Comparison of ENCODE assay signal across 20 cellular contexts in the genomic region with DNA sequence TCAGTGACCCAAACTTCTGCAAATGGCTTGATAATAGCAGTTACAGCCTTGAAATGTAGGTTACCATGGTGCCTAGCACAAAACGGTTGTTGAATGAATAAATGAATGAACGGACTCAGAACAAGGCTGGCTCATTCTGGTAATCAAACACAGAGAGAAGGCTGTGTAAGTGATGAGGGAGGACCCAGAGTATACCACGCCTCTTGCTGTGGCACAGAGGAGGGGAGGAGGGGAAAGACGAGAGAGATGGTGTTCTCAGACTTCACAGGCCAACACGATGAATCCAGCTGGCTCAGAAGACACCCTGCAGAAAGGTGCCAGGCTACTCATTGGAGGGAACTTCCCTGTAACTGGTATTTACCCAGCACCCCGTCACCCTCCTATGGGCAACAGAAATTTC. TPM values are rescaled to one million over a fixed set of nuclear protein-coding genes. Genes with fewer than 3 reads are reported as not detected.
"Had no signal": no experiment of that assay in that cellular context is flagged by ENCODE, and none has a peak within 500 bp of the region (broad histone marks: within the 10 kb centered on the region; RNA-seq: fewer than 3 reads in every experiment).

No MANE protein-coding gene starts in this region.

- DNase-seq: activated CD4-positive, alpha-beta T cell treated with anti-CD3 and anti-CD28 coated beads, Interleukin-2, amount 50 U/mL, for 1 hour; activated CD4-positive, CD25-positive, alpha-beta regulatory T cell; activated CD8-positive, alpha-beta memory T cell treated with anti-CD3 and anti-CD28 coated beads for 24 hours; activated naive CD4-positive, alpha-beta T cell; activated naive CD8-positive, alpha-beta T cell treated with anti-CD3 and anti-CD28 coated beads, Interleukin-2, amount 10 ng/mL, durations not matched to agents 7 days and 5 days; brain microvascular endothelial cell; effector memory CD8-positive, alpha-beta T cell; left ventricle myocardium superior; mesendoderm; occipital lobe had no signal

- H3K27me3 Mint-ChIP-seq: activated naive CD8-positive, alpha-beta T cell treated with anti-CD3 and anti-CD28 coated beads, Interleukin-2, amount 10 ng/mL, durations not matched to agents 7 days and 5 days; stimulated activated naive CD8-positive, alpha-beta T cell treated with anti-CD3 and anti-CD28 coated beads, Interleukin-15, Interleukin-2, amounts not matched to agents 100 ng/mL and 50 ng/mL, for 24 hours had no signal

- H3K36me3 Mint-ChIP-seq: activated naive CD8-positive, alpha-beta T cell treated with anti-CD3 and anti-CD28 coated beads, Interleukin-2, amount 10 ng/mL, durations not matched to agents 7 days and 5 days had no signal

- H3K4me3 Mint-ChIP-seq: activated naive CD8-positive, alpha-beta T cell treated with anti-CD3 and anti-CD28 coated beads, Interleukin-2, amount 10 ng/mL, durations not matched to agents 7 days and 5 days; effector memory CD8-positive, alpha-beta T cell; nephron; stimulated activated naive CD8-positive, alpha-beta T cell treated with anti-CD3 and anti-CD28 coated beads, Interleukin-15, Interleukin-2, amounts not matched to agents 100 ng/mL and 50 ng/mL, for 24 hours; T-helper 2 cell treated with Interferon-gamma antibody and Interleukin-4, amounts not matched to agents 5 μg/mL and 100 μg/mL, for 36 hours had no signal

- ATAC-seq: effector memory CD8-positive, alpha-beta T cell; gastroesophageal sphincter; left ventricle myocardium superior; sciatic nerve; upper lobe of right lung had no signal

- H3K9me3 ChIP-seq: gastroesophageal sphincter, thoracic aorta, upper lobe of right lung had no signal

- H3K27ac ChIP-seq: brain microvascular endothelial cell, gastroesophageal sphincter, hepatocyte, thoracic aorta, upper lobe of right lung had no signal

- H3K4me3 ChIP-seq: gastroesophageal sphincter, hepatocyte, thoracic aorta, upper lobe of right lung had no signal

- H3K36me3 ChIP-seq: brain microvascular endothelial cell, gastroesophageal sphincter, thoracic aorta, upper lobe of right lung had no signal

- H3K27ac Mint-ChIP-seq: activated naive CD8-positive, alpha-beta T cell treated with anti-CD3 and anti-CD28 coated beads, Interleukin-2, amount 10 ng/mL, durations not matched to agents 7 days and 5 days; effector memory CD8-positive, alpha-beta T cell; nephron; stimulated activated naive CD8-positive, alpha-beta T cell treated with anti-CD3 and anti-CD28 coated beads, Interleukin-15, Interleukin-2, amounts not matched to agents 100 ng/mL and 50 ng/mL, for 24 hours; T-helper 2 cell treated with Interferon-gamma antibody and Interleukin-4, amounts not matched to agents 5 μg/mL and 100 μg/mL, for 36 hours had no signal

- H3K27me3 ChIP-seq: brain microvascular endothelial cell, gastroesophageal sphincter, hepatocyte, upper lobe of right lung had no signal

- H3K9me3 Mint-ChIP-seq: effector memory CD8-positive, alpha-beta T cell; nephron; stimulated activated naive CD8-positive, alpha-beta T cell treated with anti-CD3 and anti-CD28 coated beads, Interleukin-15, Interleukin-2, amounts not matched to agents 100 ng/mL and 50 ng/mL, for 24 hours; T-helper 2 cell treated with Interferon-gamma antibody and Interleukin-4, amounts not matched to agents 5 μg/mL and 100 μg/mL, for 36 hours had no signal

- H3K4me1 ChIP-seq: gastroesophageal sphincter, upper lobe of right lung had no signal

- H3K4me1 Mint-ChIP-seq: activated naive CD8-positive, alpha-beta T cell treated with anti-CD3 and anti-CD28 coated beads, Interleukin-2, amount 10 ng/mL, durations not matched to agents 7 days and 5 days had no signal

RNA-seq across cellular contexts. Expression of a gene that starts 55.2 kb away (rescaled TPM):
- total RNA-seq: activated naive CD8-positive, alpha-beta T cell treated with anti-CD3 and anti-CD28 coated beads, Interleukin-2, amount 10 ng/mL, durations not matched to agents 7 days and 5 days; gastroesophageal sphincter; left ventricle myocardium superior; occipital lobe; pulmonary artery endothelial cell; sciatic nerve; thoracic aorta; upper lobe of right lung had no signal
- polyA plus RNA-seq: keratinocyte had no signal
